In genomic region chr11:1683904-1684572, GRCh38 we compare ENCODE assay signal across 7 cellular contexts. TPM values are rescaled to one million over a fixed set of nuclear protein-coding genes. Genes with fewer than 3 reads are reported as not detected.
"Had no signal": no experiment of that assay in that cellular context is flagged by ENCODE, and none has a peak within 500 bp of the region (broad histone marks: within the 10 kb centered on the region; RNA-seq: fewer than 3 reads in every experiment).

No MANE protein-coding gene starts in this region.

RNA-seq across cellular contexts. Expression of gene KRTAP5-6, which starts 13.0 kb away (rescaled TPM):
- total RNA-seq: GM23248, H4, H7, HepG2, HFFc6, HT1080 had no signal
- polyA plus RNA-seq: GM23248, HepG2, IgD-negative memory B cell had no signal

RNA-seq across cellular contexts. Expression of gene KRTAP5-5, which starts 54.5 kb away (rescaled TPM):
- total RNA-seq: GM23248, H4, H7, HepG2, HFFc6, HT1080 had no signal
- polyA plus RNA-seq: GM23248, HepG2, IgD-negative memory B cell had no signal
